1 cellular context compared by ENCODE assay signal in genomic region chr6:75986935-75987334, GRCh38.
TF ChIP-seq lines count a peak whose summit lies in the region.

No MANE protein-coding gene starts in this region.

TF ChIP-seq in GM23338, 12 proteins besides CTCF, POLR2A, EP300 and RAD21:
- TF ChIP-seq, protein P1, sequence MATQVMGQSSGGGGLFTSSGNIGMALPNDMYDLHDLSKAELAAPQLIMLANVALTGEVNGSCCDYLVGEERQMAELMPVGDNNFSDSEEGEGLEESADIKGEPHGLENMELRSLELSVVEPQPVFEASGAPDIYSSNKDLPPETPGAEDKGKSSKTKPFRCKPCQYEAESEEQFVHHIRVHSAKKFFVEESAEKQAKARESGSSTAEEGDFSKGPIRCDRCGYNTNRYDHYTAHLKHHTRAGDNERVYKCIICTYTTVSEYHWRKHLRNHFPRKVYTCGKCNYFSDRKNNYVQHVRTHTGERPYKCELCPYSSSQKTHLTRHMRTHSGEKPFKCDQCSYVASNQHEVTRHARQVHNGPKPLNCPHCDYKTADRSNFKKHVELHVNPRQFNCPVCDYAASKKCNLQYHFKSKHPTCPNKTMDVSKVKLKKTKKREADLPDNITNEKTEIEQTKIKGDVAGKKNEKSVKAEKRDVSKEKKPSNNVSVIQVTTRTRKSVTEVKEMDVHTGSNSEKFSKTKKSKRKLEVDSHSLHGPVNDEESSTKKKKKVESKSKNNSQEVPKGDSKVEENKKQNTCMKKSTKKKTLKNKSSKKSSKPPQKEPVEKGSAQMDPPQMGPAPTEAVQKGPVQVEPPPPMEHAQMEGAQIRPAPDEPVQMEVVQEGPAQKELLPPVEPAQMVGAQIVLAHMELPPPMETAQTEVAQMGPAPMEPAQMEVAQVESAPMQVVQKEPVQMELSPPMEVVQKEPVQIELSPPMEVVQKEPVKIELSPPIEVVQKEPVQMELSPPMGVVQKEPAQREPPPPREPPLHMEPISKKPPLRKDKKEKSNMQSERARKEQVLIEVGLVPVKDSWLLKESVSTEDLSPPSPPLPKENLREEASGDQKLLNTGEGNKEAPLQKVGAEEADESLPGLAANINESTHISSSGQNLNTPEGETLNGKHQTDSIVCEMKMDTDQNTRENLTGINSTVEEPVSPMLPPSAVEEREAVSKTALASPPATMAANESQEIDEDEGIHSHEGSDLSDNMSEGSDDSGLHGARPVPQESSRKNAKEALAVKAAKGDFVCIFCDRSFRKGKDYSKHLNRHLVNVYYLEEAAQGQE (IDR thresholded peaks at IDR 0.05; ENCODE audit: unreplicated experiment) = no peak
- TF ChIP-seq, protein P2, sequence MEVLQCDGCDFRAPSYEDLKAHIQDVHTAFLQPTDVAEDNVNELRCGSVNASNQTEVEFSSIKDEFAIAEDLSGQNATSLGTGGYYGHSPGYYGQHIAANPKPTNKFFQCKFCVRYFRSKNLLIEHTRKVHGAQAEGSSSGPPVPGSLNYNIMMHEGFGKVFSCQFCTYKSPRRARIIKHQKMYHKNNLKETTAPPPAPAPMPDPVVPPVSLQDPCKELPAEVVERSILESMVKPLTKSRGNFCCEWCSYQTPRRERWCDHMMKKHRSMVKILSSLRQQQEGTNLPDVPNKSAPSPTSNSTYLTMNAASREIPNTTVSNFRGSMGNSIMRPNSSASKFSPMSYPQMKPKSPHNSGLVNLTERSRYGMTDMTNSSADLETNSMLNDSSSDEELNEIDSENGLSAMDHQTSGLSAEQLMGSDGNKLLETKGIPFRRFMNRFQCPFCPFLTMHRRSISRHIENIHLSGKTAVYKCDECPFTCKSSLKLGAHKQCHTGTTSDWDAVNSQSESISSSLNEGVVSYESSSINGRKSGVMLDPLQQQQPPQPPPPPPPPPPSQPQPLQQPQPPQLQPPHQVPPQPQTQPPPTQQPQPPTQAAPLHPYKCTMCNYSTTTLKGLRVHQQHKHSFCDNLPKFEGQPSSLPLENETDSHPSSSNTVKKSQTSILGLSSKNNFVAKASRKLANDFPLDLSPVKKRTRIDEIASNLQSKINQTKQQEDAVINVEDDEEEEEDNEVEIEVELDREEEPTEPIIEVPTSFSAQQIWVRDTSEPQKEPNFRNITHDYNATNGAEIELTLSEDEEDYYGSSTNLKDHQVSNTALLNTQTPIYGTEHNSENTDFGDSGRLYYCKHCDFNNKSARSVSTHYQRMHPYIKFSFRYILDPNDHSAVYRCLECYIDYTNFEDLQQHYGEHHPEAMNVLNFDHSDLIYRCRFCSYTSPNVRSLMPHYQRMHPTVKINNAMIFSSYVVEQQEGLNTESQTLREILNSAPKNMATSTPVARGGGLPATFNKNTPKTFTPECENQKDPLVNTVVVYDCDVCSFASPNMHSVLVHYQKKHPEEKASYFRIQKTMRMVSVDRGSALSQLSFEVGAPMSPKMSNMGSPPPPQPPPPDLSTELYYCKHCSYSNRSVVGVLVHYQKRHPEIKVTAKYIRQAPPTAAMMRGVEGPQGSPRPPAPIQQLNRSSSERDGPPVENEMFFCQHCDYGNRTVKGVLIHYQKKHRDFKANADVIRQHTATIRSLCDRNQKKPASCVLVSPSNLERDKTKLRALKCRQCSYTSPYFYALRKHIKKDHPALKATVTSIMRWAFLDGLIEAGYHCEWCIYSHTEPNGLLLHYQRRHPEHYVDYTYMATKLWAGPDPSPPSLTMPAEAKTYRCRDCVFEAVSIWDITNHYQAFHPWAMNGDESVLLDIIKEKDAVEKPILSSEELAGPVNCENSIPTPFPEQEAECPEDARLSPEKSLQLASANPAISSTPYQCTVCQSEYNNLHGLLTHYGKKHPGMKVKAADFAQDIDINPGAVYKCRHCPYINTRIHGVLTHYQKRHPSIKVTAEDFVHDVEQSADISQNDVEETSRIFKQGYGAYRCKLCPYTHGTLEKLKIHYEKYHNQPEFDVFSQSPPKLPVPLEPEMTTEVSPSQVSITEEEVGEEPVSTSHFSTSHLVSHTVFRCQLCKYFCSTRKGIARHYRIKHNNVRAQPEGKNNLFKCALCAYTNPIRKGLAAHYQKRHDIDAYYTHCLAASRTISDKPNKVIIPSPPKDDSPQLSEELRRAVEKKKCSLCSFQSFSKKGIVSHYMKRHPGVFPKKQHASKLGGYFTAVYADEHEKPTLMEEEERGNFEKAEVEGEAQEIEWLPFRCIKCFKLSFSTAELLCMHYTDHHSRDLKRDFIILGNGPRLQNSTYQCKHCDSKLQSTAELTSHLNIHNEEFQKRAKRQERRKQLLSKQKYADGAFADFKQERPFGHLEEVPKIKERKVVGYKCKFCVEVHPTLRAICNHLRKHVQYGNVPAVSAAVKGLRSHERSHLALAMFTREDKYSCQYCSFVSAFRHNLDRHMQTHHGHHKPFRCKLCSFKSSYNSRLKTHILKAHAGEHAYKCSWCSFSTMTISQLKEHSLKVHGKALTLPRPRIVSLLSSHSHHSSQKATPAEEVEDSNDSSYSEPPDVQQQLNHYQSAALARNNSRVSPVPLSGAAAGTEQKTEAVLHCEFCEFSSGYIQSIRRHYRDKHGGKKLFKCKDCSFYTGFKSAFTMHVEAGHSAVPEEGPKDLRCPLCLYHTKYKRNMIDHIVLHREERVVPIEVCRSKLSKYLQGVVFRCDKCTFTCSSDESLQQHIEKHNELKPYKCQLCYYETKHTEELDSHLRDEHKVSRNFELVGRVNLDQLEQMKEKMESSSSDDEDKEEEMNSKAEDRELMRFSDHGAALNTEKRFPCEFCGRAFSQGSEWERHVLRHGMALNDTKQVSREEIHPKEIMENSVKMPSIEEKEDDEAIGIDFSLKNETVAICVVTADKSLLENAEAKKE (CRISPR knock-in tag; IDR thresholded peaks at IDR 0.05) = no peak
- TF ChIP-seq ZNF331 (CRISPR knock-in tag; IDR thresholded peaks at IDR 0.05; ENCODE audit: low read depth) = no peak
